Comparison of ENCODE assay signal across 25 cellular contexts in the genomic region with DNA sequence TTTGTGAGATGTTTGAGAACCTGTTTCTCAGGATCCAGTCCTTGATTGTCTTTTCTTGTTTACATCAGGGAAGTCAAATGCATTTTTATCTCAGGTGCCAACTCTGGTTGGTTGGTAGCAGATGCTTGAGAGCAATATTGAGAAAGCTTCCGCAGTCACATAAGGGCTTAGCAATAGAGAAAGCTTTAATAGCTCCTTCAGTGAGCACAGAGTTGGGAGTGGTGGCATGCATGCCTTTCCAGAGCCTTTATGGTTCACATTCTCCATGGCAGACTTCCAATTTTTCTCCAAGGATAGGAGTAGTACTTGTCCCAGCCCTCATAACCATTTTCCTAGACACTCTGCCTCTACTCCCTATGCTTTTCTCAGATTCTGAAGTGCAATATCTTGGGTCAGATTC.
"Had no signal": no experiment of that assay in that cellular context is flagged by ENCODE, and none has a peak within 500 bp of the region (broad histone marks: within the 10 kb centered on the region; RNA-seq: fewer than 3 reads in every experiment).

No MANE protein-coding gene starts in this region.

- H3K27me3 ChIP-seq: ovary, stomach, testis, thyroid gland, transverse colon, upper lobe of left lung had no signal

- DNase-seq: hippocampal formation; kidney glomerular epithelial cell; left cardiac atrium; lower lobe of right lung; mammary epithelial cell; mesenchymal stem cell; naive B cell; natural killer cell; ovary; retina; right cardiac atrium; stimulated activated CD4-positive, alpha-beta T cell treated with anti-CD3 and anti-CD28 coated beads, Interleukin-12 subunit alpha, Interleukin-12 subunit beta, amount 100 ng/mL, for 4 hours; stimulated activated CD4-positive, alpha-beta T cell treated with anti-CD3 and anti-CD28 coated beads, Interleukin-15, amount 100 ng/mL, for 24 hours; stimulated activated CD4-positive, alpha-beta T cell treated with anti-CD3 and anti-CD28 coated beads, Interleukin-2, amount 100 ng/mL, for 24 hours; stimulated activated CD4-positive, alpha-beta T cell treated with anti-CD3 and anti-CD28 coated beads, Interleukin-4, amount 100 ng/mL, for 1 hour; stimulated activated naive B cell treated with anti-CD40 and anti-IgM and Interleukin-4, amounts not matched to agents 10 μg/mL and 1 μg/mL and 100 μg/mL, for 72 hours; stimulated activated naive CD8-positive, alpha-beta T cell treated with anti-CD3 and anti-CD28 coated beads, Interleukin-15, Interleukin-2, amounts not matched to agents 100 U/mL and 50 U/mL, for 24 hours; stomach; testis; thyroid gland; transverse colon; upper lobe of left lung had no signal

- H3K36me3 ChIP-seq: lower lobe of right lung, ovary, stomach, thyroid gland, transverse colon, upper lobe of left lung had no signal

- ATAC-seq: left cardiac atrium; left lobe of liver; natural killer cell; right cardiac atrium; sciatic nerve; stimulated activated naive B cell treated with anti-CD40 and anti-IgM and Interleukin-4, amounts not matched to agents 10 μg/mL and 1 μg/mL and 100 μg/mL, for 72 hours; stimulated activated naive CD8-positive, alpha-beta T cell treated with anti-CD3 and anti-CD28 coated beads, Interleukin-15, Interleukin-2, amounts not matched to agents 100 U/mL and 50 U/mL, for 24 hours had no signal

- H3K27ac ChIP-seq: lower lobe of right lung, ovary, skin epidermis, stomach, testis, thyroid gland, transverse colon, upper lobe of left lung had no signal

- H3K4me1 ChIP-seq: lower lobe of right lung, stomach, testis, transverse colon, upper lobe of left lung had no signal

- H3K9me3 ChIP-seq: lower lobe of right lung, ovary, stomach, testis, thyroid gland, transverse colon, upper lobe of left lung had no signal

- H3K4me3 ChIP-seq: lower lobe of right lung, ovary, skin epidermis, stomach, testis, thyroid gland, transverse colon, upper lobe of left lung had no signal
